Comparison of ENCODE assay signal across 9 cellular contexts in the genomic region with DNA sequence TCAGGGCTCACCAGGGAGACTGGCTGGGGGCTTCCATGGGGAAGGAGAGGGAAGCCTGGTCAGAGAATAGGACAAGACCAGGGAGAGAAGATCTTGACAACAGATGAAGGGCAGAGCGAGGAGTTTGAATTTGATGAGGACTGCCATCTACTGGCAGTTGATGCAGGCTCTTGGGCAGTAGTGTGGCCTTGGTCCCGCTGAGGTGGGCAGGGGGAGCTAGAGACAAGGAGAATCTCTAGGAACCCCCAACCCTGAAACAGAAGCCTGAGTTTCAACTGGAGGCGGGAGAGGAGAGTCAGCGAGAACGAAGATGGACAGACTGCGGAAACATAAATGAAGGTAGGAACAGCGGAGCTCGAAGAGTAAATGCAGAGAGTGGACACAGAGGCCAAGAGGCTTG.
DNase-seq lines count a peak whose midpoint lies in the region; ATAC-seq and TF ChIP-seq lines count a peak whose summit lies in the region.
"Had no signal": no experiment of that assay in that cellular context is flagged by ENCODE, and none has a peak within 500 bp of the region (broad histone marks: within the 10 kb centered on the region; RNA-seq: fewer than 3 reads in every experiment).

No MANE protein-coding gene starts in this region.

- no peaks in the 10 kb centered on the region for H3K27me3 ChIP-seq in SJSA1 (replicated peaks)

- DNase-seq in AG10803 (ENCODE audit: low read depth) (peak; percentile 75), GM13977 (ENCODE audit: low spot score) (no peak), SJSA1 (ENCODE audit: low read depth in 1 of 2, low spot score in 2 of 2) (peak; percentile 53 to 58), foreskin melanocyte (peak; percentile 67), posterior cingulate gyrus (peak in 7 of 10 donors; percentile 14 to 87 (median 31)), KG1 (lab: John Stamatoyannopoulos, UW) (no peak)
- DNase-seq: naive B cell had no signal

- H3K27ac ChIP-seq in SJSA1, result no peak overlapping the region

- no peaks in the 10 kb centered on the region for H3K4me1 ChIP-seq in SJSA1 (replicated peaks)

- no peaks in the 10 kb centered on the region for H3K9me3 ChIP-seq in SJSA1 (replicated peaks)

- TF ChIP-seq CTCF in AG10803 (conservative IDR thresholded peaks at IDR 0.05; ENCODE audit: low read length), result peak; percentile 85
- TF ChIP-seq CTCF in GM13977 (IDR thresholded peaks at IDR 0.05; ENCODE audit: extremely low read depth, insufficient read depth, missing control alignments), result peak; percentile 65

- intact Hi-C loops in posterior cingulate gyrus (cut with DNase I), result loop anchor here (5.0 kb wide), 1 partner anchor 85 kb away; no protein-coding TSS in a partner anchor

- no peak for ATAC-seq in HG03097 (IDR thresholded peaks at IDR 0.05; ENCODE audit: low FRiP score, unreplicated experiment)
- no peak for ATAC-seq in GM19467 (IDR thresholded peaks at IDR 0.05; ENCODE audit: unreplicated experiment)

- H3K4me3 ChIP-seq in AG10803 (ENCODE audit: low read length), result peak overlapping the region; percentile 5; the same call in 1 of the 2 replicates
- H3K4me3 ChIP-seq in SJSA1, result no peak overlapping the region

- H3K36me3 ChIP-seq in SJSA1, result no peaks in the 10 kb centered on the region

- in situ Hi-C loops in GM13977 (cut with MboI; ENCODE audit: low pct_unique_long_range_greater_than_20kb, low sequenced_read_pairs, unreplicated experiment), result no loop called here

Comparison
In these comparisons a context has a peak if more than half of its experiments do, and no peak if none do; other contexts are left out.
1. DNase-seq: peak in AG10803 (single experiment), SJSA1 (2 of 2), foreskin melanocyte (single experiment) and posterior cingulate gyrus (7 of 10); none in GM13977 (single experiment) and KG1 (single experiment).